In the genomic region with DNA sequence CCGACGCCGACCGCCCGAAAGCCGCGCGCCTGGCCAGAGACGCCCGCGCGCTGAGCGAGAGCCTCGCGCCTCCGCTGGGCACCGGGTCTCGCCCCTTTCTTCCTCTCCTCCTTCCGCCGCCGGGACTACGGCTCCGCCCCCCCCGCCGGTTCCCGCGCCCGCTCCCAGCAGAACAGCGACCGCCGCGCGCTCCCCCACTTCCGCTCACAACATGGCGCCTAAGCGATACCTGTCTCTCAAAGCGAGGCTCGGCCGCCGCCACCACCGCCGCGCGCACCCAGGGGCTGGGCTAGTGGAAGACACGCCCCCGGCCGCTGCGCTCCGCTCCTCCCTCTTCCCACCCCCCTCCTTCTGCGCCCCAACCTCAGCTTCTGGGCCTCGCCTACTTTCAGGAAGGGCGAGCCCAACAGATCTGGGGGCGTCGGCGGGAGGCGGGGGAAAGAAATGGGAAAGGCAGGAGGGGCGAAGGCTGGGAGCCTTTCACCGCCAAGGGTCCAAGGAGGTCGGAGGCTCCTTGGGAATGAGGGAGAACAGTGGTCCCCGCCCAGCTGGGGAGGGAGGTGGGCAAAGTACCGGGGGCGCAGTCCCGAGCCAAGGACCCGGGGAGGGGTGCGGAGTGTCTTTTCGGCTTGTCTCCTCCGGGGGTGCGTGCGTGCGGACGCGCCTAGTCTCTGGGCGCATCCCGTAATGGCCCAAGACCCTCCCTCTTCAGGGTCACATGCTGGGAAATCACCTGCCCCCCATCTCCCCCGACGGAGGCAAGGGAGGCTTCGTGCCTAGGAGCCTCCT, we compare ENCODE assay signal across 8 cellular contexts. TPM values are rescaled to one million over a fixed set of nuclear protein-coding genes. Genes with fewer than 3 reads are reported as not detected.
DNase-seq lines count a peak whose midpoint lies in the region; ATAC-seq and TF ChIP-seq lines count a peak whose summit lies in the region.

A gene (minus strand): TSS at position 100 of the 789 bp plus-strand sequence. CDS start 277 bp downstream, outside the sequence.

- H3K4me3 ChIP-seq in AG04449 (ENCODE audit: low read depth, low read length) (peak within 1 kb of the TSS; percentile 65), cardiac fibroblast (replicated peaks in 1 of 2; ENCODE audit: low read depth in 2 of 2, low read length in 2 of 2) (peak within 1 kb of the TSS; percentile 67 to 71)

- POLR2A ChIA-PET in AG04449 (lab: Yijun Ruan, JAX) = interaction anchor here (0.7 kb wide), 1 partner anchor 456 kb away, joined by 5 read pairs; no protein-coding TSS in a partner anchor
- POLR2A ChIA-PET in WTC11 (lab: Charles Lee) = interaction anchor here (0.6 to 0.7 kb wide), 3 partner anchors 93 to 184 kb away, joined by 3 read pairs; no protein-coding TSS in a partner anchor

- DNase-seq in AG04449 (ENCODE audit: low read depth, low spot score) (no peak), NCI-H2196 treated with DMSO at 0.1 percent for 48 hours (lab: John Stamatoyannopoulos, UW; ENCODE audit: unreplicated experiment) (peak; percentile 67), WTC11 (ENCODE audit: low spot score) (peak; percentile 82), cardiac fibroblast (ENCODE audit: low read depth in 2 of 2) (peak; percentile 83 to 93), immature natural killer cell (peak; percentile 86 to 89 (median 88)), smooth muscle cell of the brain vasculature (ENCODE audit: low read depth, low spot score) (peak; percentile 50)

- H3K36me3 Mint-ChIP-seq in WTC11 (no peaks in the 10 kb centered on the region), immature natural killer cell (no peaks in the 10 kb centered on the region)

- no peak within 1 kb of the TSS; the same call in 1 of the 2 replicates for H3K27ac Mint-ChIP-seq in WTC11
- peak within 1 kb of the TSS; percentile 90 to 97 (median 96) for H3K27ac Mint-ChIP-seq in immature natural killer cell

- CTCF ChIA-PET in AG04449 (lab: Yijun Ruan, JAX) (no interaction called here), WTC11 (lab: Charles Lee) (interaction anchor here (0.6 to 0.7 kb wide), 2 partner anchors 21 to 475 kb away, joined by 3 to 4 read pairs; no protein-coding TSS in a partner anchor)

- H3K27me3 Mint-ChIP-seq in WTC11 (ENCODE audit: low read depth) (peaks cover 40% of the 10 kb centered on the region), immature natural killer cell (ENCODE audit: low read depth in 3 of 3) (peaks cover 6 to 23% (median 12%) of the 10 kb centered on the region in 3 donors)

- ATAC-seq in GM18870 (IDR thresholded peaks at IDR 0.05; ENCODE audit: unreplicated experiment) = peak; percentile 56
- peak; percentile 72 for ATAC-seq in HG03103 (IDR thresholded peaks at IDR 0.05; ENCODE audit: low read depth, unreplicated experiment)
- peak; percentile 82 for ATAC-seq in WTC11

- H3K9me3 Mint-ChIP-seq in WTC11 (no peaks in the 10 kb centered on the region), immature natural killer cell (no peaks in the 10 kb centered on the region)

- TF ChIP-seq CTCF in AG04449 (IDR thresholded peaks at IDR 0.05; ENCODE audit: insufficient read depth, low read length, missing control alignments) = no peak
- TF ChIP-seq CTCF in WTC11 (IDR thresholded peaks at IDR 0.05) = no peak
- no peak for TF ChIP-seq CTCF in cardiac fibroblast (IDR thresholded peaks at IDR 0.05; ENCODE audit: low read depth, low read length)

- H3K4me3 Mint-ChIP-seq in WTC11 (peak within 1 kb of the TSS; percentile 93), immature natural killer cell (peak within 1 kb of the TSS; percentile 94 to 99 (median 96))

- H3K4me1 Mint-ChIP-seq in WTC11 (peaks cover 19% of the 10 kb centered on the region), immature natural killer cell (peaks cover 24 to 34% of the 10 kb centered on the region in 2 donors)

TF ChIP-seq in WTC11, 78 proteins besides CTCF, POLR2A, EP300 and RAD21:
- TF ChIP-seq TEAD1 (CRISPR knock-in tag; IDR thresholded peaks at IDR 0.05) (peak; percentile 23; the same call in 1 of the 2 replicates), RELA (CRISPR knock-in tag; IDR thresholded peaks at IDR 0.05; ENCODE audit: borderline replicate concordance) (no peak), CREM (CRISPR knock-in tag; IDR thresholded peaks at IDR 0.05) (no peak), GTF2I (CRISPR knock-in tag; conservative IDR thresholded peaks at IDR 0.05) (no peak), SP1 (CRISPR knock-in tag; conservative IDR thresholded peaks at IDR 0.05) (peak; percentile 44), ZNF121 (CRISPR knock-in tag; IDR thresholded peaks at IDR 0.05) (no peak), ZNF138 (CRISPR knock-in tag; conservative IDR thresholded peaks at IDR 0.05) (no peak), ZBTB21 (CRISPR knock-in tag; IDR thresholded peaks at IDR 0.05; ENCODE audit: borderline replicate concordance) (no peak), NR1H2 (CRISPR knock-in tag; IDR thresholded peaks at IDR 0.05) (no peak)
- TF ChIP-seq, protein P1, sequence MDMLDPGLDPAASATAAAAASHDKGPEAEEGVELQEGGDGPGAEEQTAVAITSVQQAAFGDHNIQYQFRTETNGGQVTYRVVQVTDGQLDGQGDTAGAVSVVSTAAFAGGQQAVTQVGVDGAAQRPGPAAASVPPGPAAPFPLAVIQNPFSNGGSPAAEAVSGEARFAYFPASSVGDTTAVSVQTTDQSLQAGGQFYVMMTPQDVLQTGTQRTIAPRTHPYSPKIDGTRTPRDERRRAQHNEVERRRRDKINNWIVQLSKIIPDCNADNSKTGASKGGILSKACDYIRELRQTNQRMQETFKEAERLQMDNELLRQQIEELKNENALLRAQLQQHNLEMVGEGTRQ (CRISPR knock-in tag; IDR thresholded peaks at IDR 0.05) = peak; percentile 73
- TF ChIP-seq, protein P2, sequence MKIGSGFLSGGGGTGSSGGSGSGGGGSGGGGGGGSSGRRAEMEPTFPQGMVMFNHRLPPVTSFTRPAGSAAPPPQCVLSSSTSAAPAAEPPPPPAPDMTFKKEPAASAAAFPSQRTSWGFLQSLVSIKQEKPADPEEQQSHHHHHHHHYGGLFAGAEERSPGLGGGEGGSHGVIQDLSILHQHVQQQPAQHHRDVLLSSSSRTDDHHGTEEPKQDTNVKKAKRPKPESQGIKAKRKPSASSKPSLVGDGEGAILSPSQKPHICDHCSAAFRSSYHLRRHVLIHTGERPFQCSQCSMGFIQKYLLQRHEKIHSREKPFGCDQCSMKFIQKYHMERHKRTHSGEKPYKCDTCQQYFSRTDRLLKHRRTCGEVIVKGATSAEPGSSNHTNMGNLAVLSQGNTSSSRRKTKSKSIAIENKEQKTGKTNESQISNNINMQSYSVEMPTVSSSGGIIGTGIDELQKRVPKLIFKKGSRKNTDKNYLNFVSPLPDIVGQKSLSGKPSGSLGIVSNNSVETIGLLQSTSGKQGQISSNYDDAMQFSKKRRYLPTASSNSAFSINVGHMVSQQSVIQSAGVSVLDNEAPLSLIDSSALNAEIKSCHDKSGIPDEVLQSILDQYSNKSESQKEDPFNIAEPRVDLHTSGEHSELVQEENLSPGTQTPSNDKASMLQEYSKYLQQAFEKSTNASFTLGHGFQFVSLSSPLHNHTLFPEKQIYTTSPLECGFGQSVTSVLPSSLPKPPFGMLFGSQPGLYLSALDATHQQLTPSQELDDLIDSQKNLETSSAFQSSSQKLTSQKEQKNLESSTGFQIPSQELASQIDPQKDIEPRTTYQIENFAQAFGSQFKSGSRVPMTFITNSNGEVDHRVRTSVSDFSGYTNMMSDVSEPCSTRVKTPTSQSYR (CRISPR knock-in tag; IDR thresholded peaks at IDR 0.05) = no peak
- TF ChIP-seq, protein P3, sequence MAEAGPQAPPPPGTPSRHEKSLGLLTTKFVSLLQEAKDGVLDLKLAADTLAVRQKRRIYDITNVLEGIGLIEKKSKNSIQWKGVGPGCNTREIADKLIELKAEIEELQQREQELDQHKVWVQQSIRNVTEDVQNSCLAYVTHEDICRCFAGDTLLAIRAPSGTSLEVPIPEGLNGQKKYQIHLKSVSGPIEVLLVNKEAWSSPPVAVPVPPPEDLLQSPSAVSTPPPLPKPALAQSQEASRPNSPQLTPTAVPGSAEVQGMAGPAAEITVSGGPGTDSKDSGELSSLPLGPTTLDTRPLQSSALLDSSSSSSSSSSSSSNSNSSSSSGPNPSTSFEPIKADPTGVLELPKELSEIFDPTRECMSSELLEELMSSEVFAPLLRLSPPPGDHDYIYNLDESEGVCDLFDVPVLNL (CRISPR knock-in tag; IDR thresholded peaks at IDR 0.05; ENCODE audit: borderline replicate concordance, low read depth) = no peak
- TF ChIP-seq, protein P4, sequence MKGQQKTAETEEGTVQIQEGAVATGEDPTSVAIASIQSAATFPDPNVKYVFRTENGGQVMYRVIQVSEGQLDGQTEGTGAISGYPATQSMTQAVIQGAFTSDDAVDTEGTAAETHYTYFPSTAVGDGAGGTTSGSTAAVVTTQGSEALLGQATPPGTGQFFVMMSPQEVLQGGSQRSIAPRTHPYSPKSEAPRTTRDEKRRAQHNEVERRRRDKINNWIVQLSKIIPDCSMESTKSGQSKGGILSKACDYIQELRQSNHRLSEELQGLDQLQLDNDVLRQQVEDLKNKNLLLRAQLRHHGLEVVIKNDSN (CRISPR knock-in tag; IDR thresholded peaks at IDR 0.05) = peak; percentile 69; the same call in 1 of the 2 replicates
- TF ChIP-seq, protein P5, sequence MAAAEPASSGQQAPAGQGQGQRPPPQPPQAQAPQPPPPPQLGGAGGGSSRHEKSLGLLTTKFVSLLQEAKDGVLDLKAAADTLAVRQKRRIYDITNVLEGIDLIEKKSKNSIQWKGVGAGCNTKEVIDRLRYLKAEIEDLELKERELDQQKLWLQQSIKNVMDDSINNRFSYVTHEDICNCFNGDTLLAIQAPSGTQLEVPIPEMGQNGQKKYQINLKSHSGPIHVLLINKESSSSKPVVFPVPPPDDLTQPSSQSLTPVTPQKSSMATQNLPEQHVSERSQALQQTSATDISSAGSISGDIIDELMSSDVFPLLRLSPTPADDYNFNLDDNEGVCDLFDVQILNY (CRISPR knock-in tag; IDR thresholded peaks at IDR 0.05) = peak; percentile 65; the same call in 1 of the 2 replicates
- TF ChIP-seq, protein P6, sequence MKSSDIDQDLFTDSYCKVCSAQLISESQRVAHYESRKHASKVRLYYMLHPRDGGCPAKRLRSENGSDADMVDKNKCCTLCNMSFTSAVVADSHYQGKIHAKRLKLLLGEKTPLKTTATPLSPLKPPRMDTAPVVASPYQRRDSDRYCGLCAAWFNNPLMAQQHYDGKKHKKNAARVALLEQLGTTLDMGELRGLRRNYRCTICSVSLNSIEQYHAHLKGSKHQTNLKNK (CRISPR knock-in tag; IDR thresholded peaks at IDR 0.05) = no peak
TF ChIP-seq in WTC11: peak in this region for 5.

RNA-seq across cellular contexts. Expression of the gene that starts here (rescaled TPM):
- total RNA-seq in WTC11 (2021) = 13.7 to 14.6 TPM (median 13.9 TPM) in 3 replicates
- 10 to 100 TPM; 16.9 to 38.7 (median 28.4) TPM for polyA plus RNA-seq in immature natural killer cell
